In genomic region chr7:127918130-127918529, GRCh38 we compare ENCODE assay signal across 15 cellular contexts.
DNase-seq lines count a peak whose midpoint lies in the region; ATAC-seq and TF ChIP-seq lines count a peak whose summit lies in the region.
"Had no signal": no experiment of that assay in that cellular context is flagged by ENCODE, and none has a peak within 500 bp of the region (broad histone marks: within the 10 kb centered on the region; RNA-seq: fewer than 3 reads in every experiment).

No MANE protein-coding gene starts in this region.

- H3K36me3 Mint-ChIP-seq in activated CD4-positive, alpha-beta T cell treated with anti-CD3 and anti-CD28 coated beads for 36 hours (ENCODE audit: low read depth), result peaks cover 2% of the 10 kb centered on the region
- no peaks in the 10 kb centered on the region for H3K36me3 Mint-ChIP-seq in activated T-helper 17 cell treated with anti-CD3 and anti-CD28 coated beads, Interleukin-2, amount 50 U/mL, for 72 hours (ENCODE audit: low read depth)
- no peaks in the 10 kb centered on the region for H3K36me3 Mint-ChIP-seq in progenitor cell of endocrine pancreas (ENCODE audit: insufficient read depth)
- no peaks in the 10 kb centered on the region for H3K36me3 Mint-ChIP-seq in type B pancreatic cell
- H3K36me3 Mint-ChIP-seq: CD8-positive, alpha-beta memory T cell had no signal

- H3K4me1 Mint-ChIP-seq in activated CD4-positive, alpha-beta T cell treated with anti-CD3 and anti-CD28 coated beads for 36 hours, result peaks cover 14% of the 10 kb centered on the region
- peaks cover 9% of the 10 kb centered on the region for H3K4me1 Mint-ChIP-seq in activated T-helper 17 cell treated with anti-CD3 and anti-CD28 coated beads, Interleukin-2, amount 50 U/mL, for 72 hours
- peaks cover 12% of the 10 kb centered on the region for H3K4me1 Mint-ChIP-seq in progenitor cell of endocrine pancreas (ENCODE audit: low read depth)
- H3K4me1 Mint-ChIP-seq in type B pancreatic cell (ENCODE audit: unreplicated experiment), result no peaks in the 10 kb centered on the region

- no peak overlapping the region for H3K27ac ChIP-seq in foreskin keratinocyte
- H3K27ac ChIP-seq: 22Rv1, BLaER1 had no signal

- no peak overlapping the region for H3K27ac Mint-ChIP-seq in activated CD4-positive, alpha-beta T cell treated with anti-CD3 and anti-CD28 coated beads for 36 hours
- no peak overlapping the region for H3K27ac Mint-ChIP-seq in activated T-helper 17 cell treated with anti-CD3 and anti-CD28 coated beads, Interleukin-2, amount 50 U/mL, for 72 hours
- peak overlapping the region; percentile 64 for H3K27ac Mint-ChIP-seq in progenitor cell of endocrine pancreas
- H3K27ac Mint-ChIP-seq in type B pancreatic cell, result no peak overlapping the region
- H3K27ac Mint-ChIP-seq: CD8-positive, alpha-beta memory T cell had no signal

- no peaks in the 10 kb centered on the region for H3K27me3 ChIP-seq in foreskin keratinocyte
- H3K27me3 ChIP-seq: BLaER1 had no signal

- H3K27me3 Mint-ChIP-seq in activated CD4-positive, alpha-beta T cell treated with anti-CD3 and anti-CD28 coated beads for 36 hours, result no peaks in the 10 kb centered on the region
- H3K27me3 Mint-ChIP-seq in activated T-helper 17 cell treated with anti-CD3 and anti-CD28 coated beads, Interleukin-2, amount 50 U/mL, for 72 hours, result no peaks in the 10 kb centered on the region
- no peaks in the 10 kb centered on the region for H3K27me3 Mint-ChIP-seq in progenitor cell of endocrine pancreas
- H3K27me3 Mint-ChIP-seq in type B pancreatic cell, result no peaks in the 10 kb centered on the region
- H3K27me3 Mint-ChIP-seq: CD8-positive, alpha-beta memory T cell had no signal

- peak; percentile 28 for DNase-seq in activated CD4-positive, alpha-beta T cell treated with anti-CD3 and anti-CD28 coated beads for 36 hours
- no peak for DNase-seq in activated CD4-positive, alpha-beta T cell treated with anti-CD3 and anti-CD28 coated beads for 4 hours
- peak; percentile 13 for DNase-seq in stimulated activated CD4-positive, alpha-beta T cell treated with anti-CD3 and anti-CD28 coated beads, Interleukin-1b, Interleukin-23, amount 100 ng/mL, for 48 hours
- DNase-seq in stimulated activated CD4-positive, alpha-beta T cell treated with anti-CD3 and anti-CD28 coated beads, Interleukin-2, amount 100 ng/mL, for 48 hours, result no peak
- DNase-seq in progenitor cell of endocrine pancreas (ENCODE audit: low spot score, unreplicated experiment) (no peak), type B pancreatic cell (ENCODE audit: extremely low spot score, unreplicated experiment) (no peak), foreskin keratinocyte (no peak)
- DNase-seq: AML-193; Caco-2; CD8-positive, alpha-beta memory T cell; DND-41; GDM1 had no signal

- TF ChIP-seq CTCF in progenitor cell of endocrine pancreas (IDR thresholded peaks at IDR 0.05; ENCODE audit: unreplicated experiment) (no peak), type B pancreatic cell (conservative IDR thresholded peaks at IDR 0.05) (no peak), foreskin keratinocyte (conservative IDR thresholded peaks at IDR 0.05) (no peak)

- POLR2A ChIA-PET in activated CD4-positive, alpha-beta T cell treated with anti-CD3 and anti-CD28 coated beads for 36 hours (lab: Charles Lee), result no interaction called here

- no peak overlapping the region for H3K4me3 Mint-ChIP-seq in activated CD4-positive, alpha-beta T cell treated with anti-CD3 and anti-CD28 coated beads for 36 hours
- no peak overlapping the region for H3K4me3 Mint-ChIP-seq in activated T-helper 17 cell treated with anti-CD3 and anti-CD28 coated beads, Interleukin-2, amount 50 U/mL, for 72 hours
- H3K4me3 Mint-ChIP-seq in progenitor cell of endocrine pancreas (ENCODE audit: low read depth), result no peak overlapping the region
- H3K4me3 Mint-ChIP-seq in type B pancreatic cell, result no peak overlapping the region
- H3K4me3 Mint-ChIP-seq: CD8-positive, alpha-beta memory T cell had no signal

- CTCF ChIA-PET in activated CD4-positive, alpha-beta T cell treated with anti-CD3 and anti-CD28 coated beads for 36 hours (lab: Charles Lee), result interaction anchor here (1.6 kb wide), 1 partner anchor 20 kb away, joined by 4 read pairs; no protein-coding TSS in a partner anchor

- no peaks in the 10 kb centered on the region for H3K9me3 Mint-ChIP-seq in activated CD4-positive, alpha-beta T cell treated with anti-CD3 and anti-CD28 coated beads for 36 hours (ENCODE audit: low read depth)
- H3K9me3 Mint-ChIP-seq in activated T-helper 17 cell treated with anti-CD3 and anti-CD28 coated beads, Interleukin-2, amount 50 U/mL, for 72 hours, result no peaks in the 10 kb centered on the region
- H3K9me3 Mint-ChIP-seq in progenitor cell of endocrine pancreas (ENCODE audit: low read depth) (no peaks in the 10 kb centered on the region), type B pancreatic cell (no peaks in the 10 kb centered on the region)
- H3K9me3 Mint-ChIP-seq: CD8-positive, alpha-beta memory T cell had no signal

- peaks cover 7% of the 10 kb centered on the region for H3K4me1 ChIP-seq in foreskin keratinocyte
- H3K4me1 ChIP-seq: BLaER1 had no signal

- intact Hi-C loops in activated CD4-positive, alpha-beta T cell treated with anti-CD3 and anti-CD28 coated beads for 36 hours (cut with DNase I, micrococcal nuclease), result no loop called here

- ATAC-seq in activated CD4-positive, alpha-beta T cell treated with anti-CD3 and anti-CD28 coated beads for 36 hours, result no peak
- ATAC-seq in activated T-helper 17 cell treated with anti-CD3 and anti-CD28 coated beads, Interleukin-2, amount 50 U/mL, for 72 hours (replicated peaks), result peak; percentile 21
- no peak for ATAC-seq in foreskin keratinocyte

Comparison
In these comparisons a context has a peak if more than half of its experiments do, and no peak if none do; other contexts are left out.
1. DNase-seq: peak in activated CD4-positive, alpha-beta T cell treated with anti-CD3 and anti-CD28 coated beads for 36 hours (single experiment) and stimulated activated CD4-positive, alpha-beta T cell treated with anti-CD3 and anti-CD28 coated beads, Interleukin-1b, Interleukin-23, amount 100 ng/mL, for 48 hours (single experiment); none in activated CD4-positive, alpha-beta T cell treated with anti-CD3 and anti-CD28 coated beads for 4 hours (0 of 2), stimulated activated CD4-positive, alpha-beta T cell treated with anti-CD3 and anti-CD28 coated beads, Interleukin-2, amount 100 ng/mL, for 48 hours (0 of 2), progenitor cell of endocrine pancreas (single experiment), type B pancreatic cell (single experiment) and foreskin keratinocyte (0 of 2).